Comparison of ENCODE assay signal across 8 cellular contexts in the genomic region with DNA sequence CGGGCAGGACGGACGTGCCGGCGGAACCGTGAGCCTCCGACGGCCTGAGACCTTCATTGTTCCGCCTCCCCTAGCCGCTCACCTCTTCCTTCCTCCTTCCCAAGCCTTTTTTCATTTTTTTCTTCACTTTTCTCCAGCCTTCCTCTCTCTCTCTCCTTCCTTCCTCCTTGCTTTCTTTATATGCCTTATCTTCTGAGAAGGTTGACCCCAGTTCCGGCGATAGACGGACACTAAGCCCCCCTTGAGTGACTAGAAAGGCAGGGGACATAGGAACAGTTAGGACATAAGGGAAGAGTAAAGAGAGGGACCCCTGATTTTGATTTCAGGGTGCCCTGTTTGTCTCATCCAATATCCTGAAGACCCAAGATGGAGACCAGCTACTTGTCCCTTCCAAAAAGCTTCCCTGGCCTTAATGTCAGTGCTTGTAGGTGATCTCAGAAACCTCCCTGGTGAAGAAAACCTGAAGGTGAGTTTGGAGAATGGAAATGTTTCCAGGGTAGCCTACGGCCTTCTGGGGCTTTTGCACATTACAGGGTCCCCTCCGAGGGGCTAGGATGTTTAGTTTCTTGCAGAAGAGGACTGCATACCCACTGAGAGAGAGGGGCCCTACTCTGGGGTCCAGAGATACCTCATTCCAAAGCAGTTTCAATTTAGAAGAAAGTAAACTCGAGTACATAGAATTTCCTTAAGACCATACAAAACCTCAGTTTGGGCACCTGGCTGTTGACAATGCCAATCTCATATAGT. TPM values are rescaled to one million over a fixed set of nuclear protein-coding genes. Genes with fewer than 3 reads are reported as not detected.
A peak's percentile ranks its signal among the peaks of the same experiment; 100 is the strongest.
DNase-seq lines count a peak whose midpoint lies in the region; ATAC-seq and TF ChIP-seq lines count a peak whose summit lies in the region.

No MANE protein-coding gene starts in this region.

- peaks cover 45% of the 10 kb centered on the region; the same call in 1 of the 2 replicates for H3F3A ChIP-seq in PC-9 (ENCODE audit: insufficient read depth, low read depth)

- H3K9me3 ChIP-seq in PC-9 (ENCODE audit: insufficient read depth, low read depth), result no peaks in the 10 kb centered on the region
- no peaks in the 10 kb centered on the region for H3K9me3 ChIP-seq in ovary

- BruUV-seq in PC-9 (replicated peaks; lab: Mats Ljungman, UMichigan), result no TSS peak

- no peaks in the 10 kb centered on the region for H4K20me1 ChIP-seq in PC-9 (ENCODE audit: insufficient read depth)

- H3K79me2 ChIP-seq in PC-9 (ENCODE audit: low read depth), result peaks cover 29% of the 10 kb centered on the region

- no peak for TF ChIP-seq POLR2A in ovary (IDR thresholded peaks at IDR 0.05)

- no peaks in the 10 kb centered on the region for H3K9me3 Mint-ChIP-seq in endothelial cell (ENCODE audit: unreplicated experiment)

- DNase-seq in PC-9, result no peak
- DNase-seq in endothelial cell (ENCODE audit: low spot score), result no peak
- no peak for DNase-seq in ovary
- DNase-seq in Kasumi-1 (lab: John Stamatoyannopoulos, UW), result no peak
- no peak for DNase-seq in NK-92 (lab: John Stamatoyannopoulos, UW; ENCODE audit: unreplicated experiment)

- peak overlapping the region; percentile 95 for H3K4me3 Mint-ChIP-seq in endothelial cell (ENCODE audit: unreplicated experiment)

- no peaks in the 10 kb centered on the region for H3K9me2 ChIP-seq in PC-9 (ENCODE audit: insufficient read depth)

- no peak for ATAC-seq in HG03439 (IDR thresholded peaks at IDR 0.05; ENCODE audit: unreplicated experiment)
- no peak for ATAC-seq in HG02870 (IDR thresholded peaks at IDR 0.05; ENCODE audit: unreplicated experiment)

- intact Hi-C loops in PC-9 (cut with micrococcal nuclease; ENCODE audit: unreplicated experiment) (loop anchor here (2.0 to 10.0 kb wide), 7 partner anchors 14 to 696 kb away; no protein-coding TSS in a partner anchor), ovary (cut with DNase I) (loop anchor here (5.0 to 10.0 kb wide), 6 partner anchors 101 to 696 kb away; no protein-coding TSS in a partner anchor)

- 24 to 29% (median 28%) methylated on average over 16 of the region's 16 CpGs for WGBS in ovary, 3 donors

- no peak for TF ChIP-seq CTCF in PC-9 (conservative IDR thresholded peaks at IDR 0.05)
- no peak for TF ChIP-seq CTCF in endothelial cell (IDR thresholded peaks at IDR 0.05; ENCODE audit: unreplicated experiment)
- no peak for TF ChIP-seq CTCF in ovary (IDR thresholded peaks at IDR 0.05)

- peak overlapping the region; percentile 83 for H2AFZ ChIP-seq in PC-9

- peaks cover 15% of the 10 kb centered on the region for H3K27me3 Mint-ChIP-seq in endothelial cell (ENCODE audit: unreplicated experiment)

- CTCF ChIA-PET in PC-9 (lab: Charles Lee), result interaction anchor here (0.6 to 1.6 kb wide), 3 partner anchors 58 to 592 kb away, joined by 3 to 6 read pairs (median 4); no protein-coding TSS in a partner anchor

- H3K36me3 Mint-ChIP-seq in endothelial cell (ENCODE audit: low read depth, unreplicated experiment), result peaks cover 18% of the 10 kb centered on the region

- H3K27ac ChIP-seq in PC-9, result peak overlapping the region; percentile 98
- peak overlapping the region in 1 of 2 donors; percentile 76 for H3K27ac ChIP-seq in ovary

- no peaks in the 10 kb centered on the region for H3K36me3 ChIP-seq in PC-9 (ENCODE audit: low read depth)
- H3K36me3 ChIP-seq in ovary, result no peaks in the 10 kb centered on the region

- H3K27me3 ChIP-seq in PC-9 (ENCODE audit: insufficient read depth, low read depth), result no peaks in the 10 kb centered on the region
- H3K27me3 ChIP-seq in ovary, result no peaks in the 10 kb centered on the region

- no peak for TF ChIP-seq EP300 in ovary (IDR thresholded peaks at IDR 0.05)

- H3K4me2 ChIP-seq in PC-9, result peak overlapping the region; percentile 93

- peaks cover 26% of the 10 kb centered on the region for H3K4me1 Mint-ChIP-seq in endothelial cell (ENCODE audit: unreplicated experiment)

- H3K4me3 ChIP-seq in GM08714 (ENCODE audit: low read length) (peak overlapping the region; percentile 13; the same call in 1 of the 2 replicates), PC-9 (peak overlapping the region; percentile 87; the same call in 1 of the 2 replicates), ovary (peak overlapping the region; percentile 70)

- POLR2A ChIA-PET in PC-9 (lab: Charles Lee; ENCODE audit: unreplicated experiment), result no interaction called here

- H3K27ac Mint-ChIP-seq in endothelial cell (ENCODE audit: unreplicated experiment), result peak overlapping the region; percentile 98

- H3K4me1 ChIP-seq in PC-9 (replicated peaks; ENCODE audit: insufficient read depth) (peaks cover 25% of the 10 kb centered on the region), ovary (ENCODE audit: insufficient read depth) (peaks cover 8% of the 10 kb centered on the region)

RNA-seq across cellular contexts. Expression of a gene that starts 3.5 kb away (rescaled TPM):
- 21.9 and 22.5 TPM in 2 replicates for total RNA-seq in PC-9 (2021)
- total RNA-seq in endothelial cell (ENCODE audit: unreplicated experiment), result 78.3 TPM
- 10 to 100 TPM in 5 of 7 donors, 1 to 10 TPM in 2; 8.2 to 83.8 (median 17.5) TPM for total RNA-seq in ovary
- polyA plus RNA-seq in ovary, result 10 to 100 TPM; 33.2 to 47.2 TPM

RNA-seq across cellular contexts. Expression of a gene that starts 14.4 kb away (rescaled TPM):
- total RNA-seq in PC-9 (2021) (16.4 and 18.6 TPM in 2 replicates), endothelial cell (ENCODE audit: unreplicated experiment) (40.8 TPM), ovary (10 to 100 TPM; 46.7 to 77.5 (median 52.6) TPM)
- 10 to 100 TPM; 27.4 to 32.0 TPM for polyA plus RNA-seq in ovary

Comparison
In these comparisons a context has a peak if more than half of its experiments do, and no peak if none do; other contexts are left out.
1. H3K4me3 ChIP-seq: peak in every context shown above with its lines; median percentile 87 in PC-9; 70 in ovary; 13 in GM08714.